Comparison of ENCODE assay signal across 18 cellular contexts in genomic region chr3:175965036-175965435, GRCh38.
"Had no signal": no experiment of that assay in that cellular context is flagged by ENCODE, and none has a peak within 500 bp of the region (broad histone marks: within the 10 kb centered on the region; RNA-seq: fewer than 3 reads in every experiment).

No MANE protein-coding gene starts in this region.

- DNase-seq: effector CD4-positive, alpha-beta T cell; glutamatergic neuron; immature natural killer cell; left colon; mesendoderm; naive B cell; occipital lobe; pancreas; right cardiac atrium; small intestine; stimulated activated CD4-positive, alpha-beta T cell treated with anti-CD3 and anti-CD28 coated beads, Interleukin-12 subunit alpha, Interleukin-12 subunit beta, amount 100 ng/mL, for 4 hours; stimulated activated naive CD4-positive, alpha-beta T cell; stomach; substantia nigra; trophoblast cell had no signal

- H3K4me3 ChIP-seq: coronary artery, gastroesophageal sphincter, pancreas, stomach, thoracic aorta had no signal
